ENCODE assay signal across 7 cellular contexts in the genomic region with DNA sequence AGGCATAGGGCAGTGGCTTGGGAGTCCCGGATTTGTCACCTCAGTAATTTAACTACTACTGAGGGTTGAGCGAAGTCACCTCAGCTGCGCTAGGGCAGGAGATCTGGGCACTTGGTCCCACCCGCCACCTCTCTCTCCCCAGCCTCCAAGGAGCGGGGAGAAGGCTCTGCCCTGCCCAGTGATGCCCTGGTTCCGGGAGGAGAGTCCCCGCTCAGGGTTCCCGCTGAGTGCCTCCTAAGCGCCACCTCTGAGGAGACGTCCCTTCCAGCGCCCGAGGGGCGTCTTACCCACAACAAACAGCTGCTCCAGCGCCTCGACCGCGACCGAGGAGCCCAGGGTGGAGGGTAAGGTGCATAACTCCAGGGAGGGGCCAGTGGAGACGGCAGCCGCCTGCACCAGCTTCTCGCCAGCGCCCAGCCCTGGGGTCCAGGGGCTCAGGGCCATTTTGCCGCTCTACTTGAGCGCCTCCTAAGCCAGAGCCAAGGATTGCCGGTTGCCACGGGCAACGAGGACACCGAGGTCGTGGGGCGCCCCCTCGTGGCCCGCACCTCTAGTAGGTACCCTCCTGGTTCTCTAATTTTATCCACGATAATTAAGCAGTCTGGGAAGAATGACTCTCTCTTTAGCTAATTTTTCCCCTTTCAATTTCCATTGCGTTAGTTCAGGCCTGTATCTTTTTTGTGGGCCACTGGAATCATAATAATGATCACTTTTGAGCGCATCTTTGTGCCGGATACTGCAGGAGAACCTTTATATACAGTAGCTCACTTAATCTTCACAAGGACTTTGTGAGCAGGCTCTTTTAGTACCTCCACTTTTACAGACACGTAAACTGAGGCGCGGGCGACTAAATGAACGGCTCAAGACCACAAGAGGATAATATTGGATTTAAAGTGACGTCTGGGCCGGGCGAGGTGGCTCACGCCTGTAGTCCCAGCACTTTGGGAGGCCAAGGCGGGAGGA. TPM values are rescaled to one million over a fixed set of nuclear protein-coding genes. Genes with fewer than 3 reads are reported as not detected.
DNase-seq lines count a peak whose midpoint lies in the region; ATAC-seq, FAIRE-seq and TF ChIP-seq lines count a peak whose summit lies in the region.

A gene (minus strand): TSS at position 481 of the 963 bp plus-strand sequence. CDS start 37 bp downstream, at position 444.

- H3K9ac ChIP-seq in kidney (ENCODE audit: low read length in 2 of 2): peak within 1 kb of the TSS; percentile 17 to 45

- peak within 1 kb of the TSS in 1 of 2 donors; percentile 0 for H3K27ac ChIP-seq in kidney (ENCODE audit: low read depth in 2 of 2, low read length in 2 of 2)

- peak within 1 kb of the TSS; percentile 58 for H3K27ac Mint-ChIP-seq in central memory CD8-positive, alpha-beta T cell (ENCODE audit: low read depth)

- intact Hi-C loops in kidney (cut with DNase I): no loop called here

- H3K4me3 Mint-ChIP-seq in central memory CD8-positive, alpha-beta T cell: peak within 1 kb of the TSS; percentile 75

- no peaks in the 10 kb centered on the region for H3K9me3 Mint-ChIP-seq in central memory CD8-positive, alpha-beta T cell

- H3K4me1 Mint-ChIP-seq in central memory CD8-positive, alpha-beta T cell: peaks cover 13% of the 10 kb centered on the region

- DNase-seq in NCI-H2029 treated with DMSO at 0.1 percent for 48 hours (lab: John Stamatoyannopoulos, UW): peak; percentile 64
- peak; percentile 34 to 67 (median 54) for DNase-seq in activated CD4-positive, CD25-positive, alpha-beta regulatory T cell (lab: John Stamatoyannopoulos, UW)
- DNase-seq in central memory CD8-positive, alpha-beta T cell (ENCODE audit: low spot score in 2 of 2): peak; percentile 54 to 59
- peak; percentile 93 for DNase-seq in kidney
- DNase-seq in stimulated activated CD4-positive, alpha-beta T cell treated with anti-CD3 and anti-CD28 coated beads, Interleukin-12 subunit alpha, Interleukin-12 subunit beta, amount 100 ng/mL, for 48 hours (ENCODE audit: low read depth in 2 of 3, low spot score in 1 of 3): peak; percentile 72 to 81 (median 72)

- TF ChIP-seq POLR2A in GM18505 (IDR thresholded peaks at IDR 0.05; ENCODE audit: borderline replicate concordance, extremely low read depth, insufficient read depth, insufficient read length): no peak

- no peak for FAIRE-seq in kidney (lab: Jason Lieb, UNC)

- H3K36me3 ChIP-seq in kidney (ENCODE audit: control insufficient read depth in 1 of 2, insufficient read depth in 2 of 2, low read length in 2 of 2): no peaks in the 10 kb centered on the region

- peaks cover 25% of the 10 kb centered on the region for H3K27me3 Mint-ChIP-seq in central memory CD8-positive, alpha-beta T cell

- ATAC-seq in GM18505 (IDR thresholded peaks at IDR 0.05; ENCODE audit: unreplicated experiment): peak; percentile 98
- ATAC-seq in HG02938 (IDR thresholded peaks at IDR 0.05; ENCODE audit: unreplicated experiment): peak; percentile 98
- peak; percentile 91 for ATAC-seq in central memory CD8-positive, alpha-beta T cell (replicated peaks; ENCODE audit: extremely low read depth, poor library complexity, severe bottlenecking)

- H3K4me3 ChIP-seq in kidney (ENCODE audit: low read length in 2 of 2): peak within 1 kb of the TSS; percentile 62 to 68

- peaks cover 0 to 3% of the 10 kb centered on the region in 2 donors for H3K4me1 ChIP-seq in kidney (ENCODE audit: control insufficient read depth in 1 of 2, insufficient read depth in 1 of 2, low read depth in 1 of 2, low read length in 2 of 2)

- no peaks in the 10 kb centered on the region for H3K9me3 ChIP-seq in kidney (ENCODE audit: control insufficient read depth in 1 of 2, low read length in 2 of 2)

- peak; percentile 73 for TF ChIP-seq CTCF in kidney (IDR thresholded peaks at IDR 0.05; ENCODE audit: borderline replicate concordance, extremely low read depth, insufficient read depth)

- peaks cover 3% of the 10 kb centered on the region for H3K36me3 Mint-ChIP-seq in central memory CD8-positive, alpha-beta T cell (ENCODE audit: insufficient read depth)

RNA-seq across cellular contexts. Expression of the gene that starts here (rescaled TPM):
- not detected for total RNA-seq in kidney
- not detected for polyA plus RNA-seq in kidney (ENCODE audit: insufficient read depth, low read depth, low replicate concordance)

Comparison
In these comparisons a context has a peak if more than half of its experiments do, and no peak if none do; other contexts are left out.
1. Peak in DNase-seq, H3K4me3 ChIP-seq and H3K9ac ChIP-seq in kidney; RNA of the gene not detected or under 1 TPM.